Comparison of ENCODE assay signal across 19 cellular contexts in genomic region chr20:57598491-57598890, GRCh38. TPM values are rescaled to one million over a fixed set of nuclear protein-coding genes. Genes with fewer than 3 reads are reported as not detected.
A peak's percentile ranks its signal among the peaks of the same experiment; 100 is the strongest.
DNase-seq lines count a peak whose midpoint lies in the region; ATAC-seq and TF ChIP-seq lines count a peak whose summit lies in the region.
"Had no signal": no experiment of that assay in that cellular context is flagged by ENCODE, and none has a peak within 500 bp of the region (broad histone marks: within the 10 kb centered on the region; RNA-seq: fewer than 3 reads in every experiment).

No MANE protein-coding gene starts in this region.

- no peaks in the 10 kb centered on the region for H3K27me3 ChIP-seq in lower lobe of right lung (ENCODE audit: low read depth)
- H3K27me3 ChIP-seq in osteoblast (ENCODE audit: insufficient read depth, low read length): no peaks in the 10 kb centered on the region
- H3K27me3 ChIP-seq in gastrocnemius medialis: no peaks in the 10 kb centered on the region

- no peak overlapping the region for H3K4me2 ChIP-seq in osteoblast (ENCODE audit: insufficient read depth, low read length)
- H3K4me2 ChIP-seq: A549 had no signal

- H3K4me3 ChIP-seq in HEK293 (ENCODE audit: low read depth, low read length): no peak overlapping the region
- H3K4me3 ChIP-seq in lower lobe of right lung: no peak overlapping the region
- no peak overlapping the region for H3K4me3 ChIP-seq in osteoblast (ENCODE audit: insufficient read depth, low read length)
- H3K4me3 ChIP-seq in gastrocnemius medialis: no peak overlapping the region
- H3K4me3 ChIP-seq: A549, GM23248 had no signal

- no peaks in the 10 kb centered on the region for H4K20me1 ChIP-seq in osteoblast (ENCODE audit: insufficient read depth, low read length)

- no peaks in the 10 kb centered on the region for H3K79me2 ChIP-seq in osteoblast (ENCODE audit: insufficient read depth, low read length)

- H3K4me1 ChIP-seq in HEK293 (ENCODE audit: control insufficient read depth, insufficient read depth, low read length): no peaks in the 10 kb centered on the region
- peaks cover 8% of the 10 kb centered on the region for H3K4me1 ChIP-seq in lower lobe of right lung
- H3K4me1 ChIP-seq in osteoblast (ENCODE audit: insufficient read depth, low read length): no peaks in the 10 kb centered on the region
- H3K4me1 ChIP-seq in gastrocnemius medialis: peaks cover 0 to 6% of the 10 kb centered on the region in 2 donors

- ATAC-seq in lower lobe of right lung (no peak), gastrocnemius medialis (no peak), HG03108 (IDR thresholded peaks at IDR 0.05; ENCODE audit: unreplicated experiment) (no peak)
- ATAC-seq: A549; CD8-positive, alpha-beta T cell had no signal

- peak; percentile 15 for DNase-seq in lower lobe of right lung
- DNase-seq in osteoblast (ENCODE audit: insufficient read length, low spot score, missing footprints): peak; percentile 14
- no peak for DNase-seq in SW480 (ENCODE audit: low spot score)
- no peak for DNase-seq in gastrocnemius medialis
- DNase-seq: 8988T; ACHN; AML-193; C1 segment of cervical spinal cord; Caco-2; CD8-positive, alpha-beta T cell; DMS153; DND-41; GM23248; HCEC 1CT had no signal

- no peaks in the 10 kb centered on the region for H3K9me3 ChIP-seq in HEK293 (ENCODE audit: control insufficient read depth, insufficient read depth, low read depth, low read length)
- H3K9me3 ChIP-seq in lower lobe of right lung: no peaks in the 10 kb centered on the region
- H3K9me3 ChIP-seq in osteoblast (ENCODE audit: low read depth, low read length): no peaks in the 10 kb centered on the region
- H3K9me3 ChIP-seq in gastrocnemius medialis: no peaks in the 10 kb centered on the region
- H3K9me3 ChIP-seq: A549, Caco-2 had no signal

- H3K36me3 ChIP-seq in HEK293 (ENCODE audit: control insufficient read depth in 2 of 2, insufficient read depth in 1 of 2, low read length in 2 of 2) (no peaks in the 10 kb centered on the region), lower lobe of right lung (no peaks in the 10 kb centered on the region), osteoblast (ENCODE audit: insufficient read depth, low read length) (no peaks in the 10 kb centered on the region), gastrocnemius medialis (no peaks in the 10 kb centered on the region)

- in situ Hi-C loops in gastrocnemius medialis (cut with MboI; ENCODE audit: low sequenced_read_pairs in 4 of 4): loop anchor here in 1 of 4 donors (10.0 kb wide), 1 partner anchor 224 kb away; no protein-coding TSS in a partner anchor

- CTCF ChIA-PET in HEK293 (lab: Yijun Ruan, JAX): interaction anchor here (0.6 to 7.1 kb wide), 8 partner anchors 11 to 1886 kb away, joined by 3 to 94 read pairs (median 4); no protein-coding TSS in a partner anchor

- no peak overlapping the region for H3K27ac ChIP-seq in HEK293 (ENCODE audit: extremely low read depth, low read depth, low read length)
- H3K27ac ChIP-seq in lower lobe of right lung: no peak overlapping the region
- H3K27ac ChIP-seq in osteoblast (ENCODE audit: low read depth, low read length): no peak overlapping the region
- H3K27ac ChIP-seq in gastrocnemius medialis: no peak overlapping the region
- H3K27ac ChIP-seq: GM23248 had no signal

- TF ChIP-seq POLR2A in gastrocnemius medialis (IDR thresholded peaks at IDR 0.05): no peak

- TF ChIP-seq CTCF in HEK293 (tag by site-specific recombination; IDR thresholded peaks at IDR 0.05) (no peak), lower lobe of right lung (IDR thresholded peaks at IDR 0.05) (no peak), osteoblast (IDR thresholded peaks at IDR 0.05; ENCODE audit: extremely low read depth, low read depth, low read length) (no peak), gastrocnemius medialis (IDR thresholded peaks at IDR 0.05 in 4 of 5, conservative IDR thresholded peaks at IDR 0.05 in 1 of 5) (no peak)

- intact Hi-C loops in lower lobe of right lung (cut with DNase I) (no loop called here), gastrocnemius medialis (cut with DNase I; ENCODE audit: low total_unique reads) (loop anchor here (10.0 kb wide), 1 partner anchor 214 kb away; no protein-coding TSS in a partner anchor)

- no peak overlapping the region for H2AFZ ChIP-seq in osteoblast (ENCODE audit: low read length)
- H2AFZ ChIP-seq: GM23248 had no signal

- POLR2A ChIA-PET in HEK293 (lab: Yijun Ruan, JAX): interaction anchor here (0.5 kb wide), 1 partner anchor 1221 kb away, joined by 3 read pairs; no protein-coding TSS in a partner anchor

TF ChIP-seq in HEK293, 187 proteins besides CTCF, POLR2A, EP300 and RAD21:
- no peak for TF ChIP-seq ZNF600 (tag by site-specific recombination; IDR thresholded peaks at IDR 0.05)
- no peak for TF ChIP-seq GFI1B (tag by site-specific recombination; IDR thresholded peaks at IDR 0.05)
- no peak for TF ChIP-seq AEBP2 (tag by site-specific recombination; IDR thresholded peaks at IDR 0.05; ENCODE audit: borderline replicate concordance)
- no peak for TF ChIP-seq ZNF837 (tag by site-specific recombination; IDR thresholded peaks at IDR 0.05)
- TF ChIP-seq ZNF558 (tag by site-specific recombination; IDR thresholded peaks at IDR 0.05): no peak
- TF ChIP-seq SALL2 (tag by site-specific recombination; IDR thresholded peaks at IDR 0.05; ENCODE audit: borderline replicate concordance): no peak
- TF ChIP-seq ZNF114 (tag by site-specific recombination; IDR thresholded peaks at IDR 0.05): no peak
- TF ChIP-seq ZNF580 (tag by site-specific recombination; IDR thresholded peaks at IDR 0.05): no peak
- TF ChIP-seq ZFP41 (tag by site-specific recombination; IDR thresholded peaks at IDR 0.05; ENCODE audit: borderline replicate concordance): no peak
- peak; percentile 50 for TF ChIP-seq ZFHX2 (tag by site-specific recombination; conservative IDR thresholded peaks at IDR 0.05)
- TF ChIP-seq ZNF670 (tag by site-specific recombination; IDR thresholded peaks at IDR 0.05; ENCODE audit: low read depth): no peak
- TF ChIP-seq, protein P1, sequence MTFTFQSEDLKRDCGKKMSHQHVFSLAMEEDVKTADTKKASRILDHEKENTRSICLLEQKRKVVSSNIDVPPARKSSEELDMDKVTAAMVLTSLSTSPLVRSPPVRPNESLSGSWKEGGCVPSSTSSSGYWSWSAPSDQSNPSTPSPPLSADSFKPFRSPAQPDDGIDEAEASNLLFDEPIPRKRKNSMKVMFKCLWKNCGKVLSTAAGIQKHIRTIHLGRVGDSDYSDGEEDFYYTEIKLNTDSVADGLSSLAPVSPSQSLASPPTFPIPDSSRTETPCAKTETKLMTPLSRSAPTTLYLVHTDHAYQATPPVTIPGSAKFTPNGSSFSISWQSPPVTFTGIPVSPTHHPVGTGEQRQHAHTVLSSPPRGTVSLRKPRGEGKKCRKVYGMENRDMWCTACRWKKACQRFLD (tag by site-specific recombination; IDR thresholded peaks at IDR 0.05): no peak
- TF ChIP-seq ZNF561 (tag by site-specific recombination; IDR thresholded peaks at IDR 0.05; ENCODE audit: borderline replicate concordance): no peak
- TF ChIP-seq EGR2 (tag by site-specific recombination; IDR thresholded peaks at IDR 0.05; ENCODE audit: low read depth): 0 out of 2 replicates have a peak, but pooled peaks have one; percentile 29
- no peak for TF ChIP-seq ZNF146 (tag by site-specific recombination; IDR thresholded peaks at IDR 0.05)
- no peak for TF ChIP-seq ZNF24 (tag by site-specific recombination; IDR thresholded peaks at IDR 0.05)
- TF ChIP-seq ZNF155 (tag by site-specific recombination; IDR thresholded peaks at IDR 0.05): no peak

RNA-seq across cellular contexts. Expression of gene ZBP1, which starts 21.7 kb away (rescaled TPM):
- 5.8 TPM for total RNA-seq in lower lobe of right lung
- not detected in 2 replicates for total RNA-seq in osteoblast
- total RNA-seq in gastrocnemius medialis: not detected
- total RNA-seq: Caco-2, GM23248, H1, H7 had no signal

RNA-seq across cellular contexts. Expression of gene PCK1, which starts 37.6 kb away (rescaled TPM):
- total RNA-seq in lower lobe of right lung (not detected), osteoblast (not detected in 2 replicates), gastrocnemius medialis (1 to 10 TPM in 3 of 4 donors, under 1 TPM in 1; 0.10 to 3.2 (median 1.7) TPM)
- total RNA-seq: Caco-2; CD8-positive, alpha-beta T cell; GM23248; H1; H7 had no signal

Comparison
In these comparisons a context has a peak if more than half of its experiments do, and no peak if none do; other contexts are left out.
1. DNase-seq: peak in lower lobe of right lung (single experiment) and osteoblast (single experiment); none in SW480 (single experiment) and gastrocnemius medialis (0 of 2).